In the genomic region with DNA sequence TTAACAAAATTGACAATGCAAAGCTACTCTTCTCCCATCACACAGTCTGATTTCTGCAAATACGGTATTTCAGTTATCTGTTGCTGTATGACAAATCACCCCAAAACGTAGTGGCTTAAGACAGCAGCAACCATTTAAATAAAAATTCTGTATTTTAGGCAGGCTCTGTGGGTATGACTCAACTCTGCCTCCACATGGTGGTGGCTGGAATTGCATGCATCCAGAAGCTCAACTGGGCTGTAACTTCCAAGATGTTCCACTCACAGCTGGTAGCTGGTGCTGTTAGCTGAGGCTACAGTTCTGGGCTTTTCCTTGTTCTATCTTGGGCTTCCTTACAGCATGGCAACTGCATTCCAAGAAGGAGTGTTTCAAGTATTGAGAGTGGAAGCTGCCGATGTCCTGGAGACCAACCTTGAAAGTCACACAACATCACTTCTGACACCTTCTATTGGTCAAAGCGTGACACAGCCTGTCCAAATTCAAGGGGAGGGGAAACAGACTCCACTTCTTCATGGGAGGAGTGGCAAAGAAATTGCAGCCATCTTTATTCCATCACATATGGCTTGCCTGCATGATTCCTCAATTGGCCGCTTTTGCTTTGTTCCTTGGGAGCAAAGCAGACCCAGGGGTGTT, we compare ENCODE assay signal across 8 cellular contexts. TPM values are rescaled to one million over a fixed set of nuclear protein-coding genes. Genes with fewer than 3 reads are reported as not detected.
DNase-seq lines count a peak whose midpoint lies in the region; ATAC-seq and TF ChIP-seq lines count a peak whose summit lies in the region.

No MANE protein-coding gene starts in this region.

- peak; percentile 45 to 66 (median 58) for DNase-seq in CD4-positive, alpha-beta T cell
- DNase-seq in activated CD4-positive, alpha-beta T cell treated with anti-CD3 and anti-CD28 coated beads for 4 hours = peak; percentile 31 to 67
- DNase-seq in ecto neural progenitor cell (ENCODE audit: low spot score) (peak; percentile 58), osteocyte (ENCODE audit: extremely low spot score, unreplicated experiment) (no peak)

- peaks cover 8% of the 10 kb centered on the region for H3K4me1 Mint-ChIP-seq in CD4-positive, alpha-beta T cell (ENCODE audit: low read depth)
- H3K4me1 Mint-ChIP-seq in osteocyte (ENCODE audit: unreplicated experiment) = no peaks in the 10 kb centered on the region

- H4K20me1 ChIP-seq in KMS-11 (ENCODE audit: insufficient read depth) = no peaks in the 10 kb centered on the region

- CTCF ChIA-PET in CD4-positive, alpha-beta T cell (lab: Charles Lee) = interaction anchor here (0.6 to 1.6 kb wide), 17 partner anchors 8 to 255 kb away, joined by 3 to 10 read pairs (median 4); partner anchors contain the start of genes ARMC12, DEF6, PPARD and RPL10A

- TF ChIP-seq CTCF in CD4-positive, alpha-beta T cell (IDR thresholded peaks at IDR 0.05) = peak; percentile 97
- TF ChIP-seq CTCF in KMS-11 (conservative IDR thresholded peaks at IDR 0.05; ENCODE audit: low read depth, low read length) (peak; percentile 95), osteocyte (IDR thresholded peaks at IDR 0.05) (peak; percentile 59)

- no peaks in the 10 kb centered on the region for H3K27me3 Mint-ChIP-seq in CD4-positive, alpha-beta T cell
- H3K27me3 Mint-ChIP-seq in osteocyte (ENCODE audit: unreplicated experiment) = peaks cover 21% of the 10 kb centered on the region

- H3K9me3 Mint-ChIP-seq in CD4-positive, alpha-beta T cell = peaks cover 5% of the 10 kb centered on the region
- H3K9me3 Mint-ChIP-seq in osteocyte (ENCODE audit: unreplicated experiment) = peaks cover 11% of the 10 kb centered on the region

- no peak overlapping the region for H3K4me2 ChIP-seq in KMS-11

- no peaks in the 10 kb centered on the region for H3K4me1 ChIP-seq in KMS-11 (ENCODE audit: low read depth, poor library complexity, severe bottlenecking)

- peak; percentile 85 for ATAC-seq in CD4-positive, alpha-beta T cell (ENCODE audit: poor library complexity)
- ATAC-seq in GM19397 (IDR thresholded peaks at IDR 0.05; ENCODE audit: unreplicated experiment) = no peak
- ATAC-seq in HG03045 (IDR thresholded peaks at IDR 0.05; ENCODE audit: unreplicated experiment) = no peak
- ATAC-seq in HG03196 (IDR thresholded peaks at IDR 0.05; ENCODE audit: unreplicated experiment) = no peak

- no peaks in the 10 kb centered on the region for H3K79me2 ChIP-seq in KMS-11 (ENCODE audit: insufficient read depth, low read depth)

- POLR2A ChIA-PET in CD4-positive, alpha-beta T cell (lab: Charles Lee) = interaction anchor here (0.6 to 2.0 kb wide), 9 partner anchors 9 to 293 kb away, joined by 3 to 8 read pairs (median 3); partner anchors contain the start of genes DEF6, RPL10A and ZNF76

- no peak overlapping the region for H3K9ac ChIP-seq in KMS-11

- H3K4me3 ChIP-seq in KMS-11 (IDR thresholded peaks at IDR 0.05; ENCODE audit: insufficient read depth, low read depth, low read length) = no peak overlapping the region

- no peaks in the 10 kb centered on the region for H3K36me3 Mint-ChIP-seq in CD4-positive, alpha-beta T cell (ENCODE audit: low read depth)
- peaks cover 3% of the 10 kb centered on the region for H3K36me3 Mint-ChIP-seq in osteocyte (ENCODE audit: unreplicated experiment)

- no peak overlapping the region for H3K27ac Mint-ChIP-seq in CD4-positive, alpha-beta T cell
- no peak overlapping the region for H3K27ac Mint-ChIP-seq in osteocyte (ENCODE audit: unreplicated experiment)

- no peaks in the 10 kb centered on the region for H3K27me3 ChIP-seq in CD4-positive, alpha-beta T cell (ENCODE audit: control insufficient read depth, insufficient read depth, low read length)
- H3K27me3 ChIP-seq in KMS-11 (ENCODE audit: insufficient read depth, low read depth) = no peaks in the 10 kb centered on the region

- H3K9me3 ChIP-seq in CD4-positive, alpha-beta T cell (ENCODE audit: control insufficient read depth, low read length) = peaks cover 7% of the 10 kb centered on the region

- H2AFZ ChIP-seq in KMS-11 (ENCODE audit: low read depth) = no peak overlapping the region

- no peak overlapping the region for H3K27ac ChIP-seq in CD4-positive, alpha-beta T cell (ENCODE audit: low read depth, low read length)
- H3K27ac ChIP-seq in KMS-11 = no peak overlapping the region

- no peaks in the 10 kb centered on the region for H3K36me3 ChIP-seq in KMS-11 (ENCODE audit: insufficient read depth)

- intact Hi-C loops in CD4-positive, alpha-beta T cell (cut with DNase I, micrococcal nuclease) = loop anchor here (1.0 to 10.0 kb wide), 5 partner anchors 29 to 255 kb away; partner anchors contain the start of genes DEF6 (in 2 of the 2), FANCE (in 1 of the 2) and PPARD (in 1 of the 2)

- no peak overlapping the region for H3K4me3 Mint-ChIP-seq in CD4-positive, alpha-beta T cell
- no peak overlapping the region for H3K4me3 Mint-ChIP-seq in osteocyte (ENCODE audit: unreplicated experiment)

RNA-seq across cellular contexts. Expression of gene TULP1, which starts 39.7 kb away (rescaled TPM):
- not detected for total RNA-seq in CD4-positive, alpha-beta T cell
- total RNA-seq in osteocyte = not detected in 2 replicates

RNA-seq across cellular contexts. Expression of gene TEAD3, which starts 55.5 kb away (rescaled TPM):
- under 1 TPM in 1 of 2 experiments, not detected in 1; 0.11 TPM for total RNA-seq in CD4-positive, alpha-beta T cell
- 43.1 and 44.8 TPM in 2 replicates for total RNA-seq in osteocyte

Comparison
In these comparisons a context has a peak if more than half of its experiments do, and no peak if none do; other contexts are left out.
1. RNA of gene TEAD3, which starts 55.5 kb away (total RNA-seq): 43.1 to 44.8 TPM in osteocyte; 0.11 TPM in CD4-positive, alpha-beta T cell; every median in the first group is over 10 times any median in the second.
2. Peak in every context shown above with its lines, with median percentiles within 50 percentile points of each other: CTCF ChIP-seq.